Comparison of ENCODE assay signal across 21 cellular contexts in the genomic region with DNA sequence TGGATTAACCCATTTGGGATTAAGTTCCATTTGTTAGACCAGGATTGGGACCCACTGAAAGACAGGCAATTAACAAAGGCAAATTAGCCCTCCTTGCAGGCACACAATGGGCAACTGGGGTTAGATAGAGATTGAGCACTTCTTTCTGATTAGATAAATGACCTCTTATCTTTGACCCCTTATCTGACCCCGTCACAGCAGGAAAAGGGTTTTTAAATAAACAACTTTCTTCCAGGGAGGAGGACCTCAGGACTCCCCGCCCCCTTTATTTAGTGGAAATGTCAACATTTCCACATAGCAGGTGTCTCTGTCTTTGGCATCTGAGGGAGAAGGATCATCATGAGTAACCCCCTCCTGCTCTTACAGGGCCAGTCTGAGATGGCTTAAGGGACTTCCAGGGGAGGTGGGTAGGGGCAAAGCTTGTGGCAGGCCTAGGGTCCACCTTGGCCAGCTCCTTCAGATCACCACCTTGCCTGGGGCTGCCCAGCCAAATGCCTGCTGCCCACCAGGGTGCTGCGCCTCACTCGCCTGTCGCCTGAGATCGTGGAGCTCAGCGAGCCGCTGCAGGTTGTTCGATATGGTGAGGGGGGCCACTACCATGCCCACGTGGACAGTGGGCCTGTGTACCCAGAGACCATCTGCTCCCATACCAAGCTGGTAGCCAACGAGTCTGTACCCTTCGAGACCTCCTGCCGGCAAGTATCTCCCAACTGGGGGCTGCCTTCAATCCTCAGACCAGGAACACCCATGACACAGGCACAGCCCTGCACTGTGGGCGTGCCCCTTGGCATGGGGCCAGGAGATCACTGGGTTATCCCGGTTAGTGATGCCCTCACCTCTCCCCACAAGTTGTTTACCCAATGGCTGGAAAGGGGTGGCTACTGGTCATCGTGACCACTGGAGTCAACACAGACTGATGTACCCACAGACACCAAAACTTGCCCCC. TPM values are rescaled to one million over a fixed set of nuclear protein-coding genes. Genes with fewer than 3 reads are reported as not detected.
A peak's percentile ranks its signal among the peaks of the same experiment; 100 is the strongest.
DNase-seq lines count a peak whose midpoint lies in the region; ATAC-seq and TF ChIP-seq lines count a peak whose summit lies in the region.
"Had no signal": no experiment of that assay in that cellular context is flagged by ENCODE, and none has a peak within 500 bp of the region (broad histone marks: within the 10 kb centered on the region; RNA-seq: fewer than 3 reads in every experiment).

No MANE protein-coding gene starts in this region.

- H3K9me3 Mint-ChIP-seq in CD4-positive, alpha-beta T cell = no peaks in the 10 kb centered on the region
- H3K9me3 Mint-ChIP-seq: dendritic cell treated with granulocyte-macrophage colony-stimulating factor and Interleukin-4, amounts not matched to agents 40 ng/mL and 50 ng/mL, for 4 days; stimulated activated memory B cell treated with anti-CD40 and anti-IgM and Interleukin-4, amounts not matched to agents 10 μg/mL and 1 μg/mL and 100 μg/mL, for 72 hours had no signal

- H3K4me1 ChIP-seq in mesenchymal stem cell (ENCODE audit: control insufficient read depth, insufficient read depth, low read depth, low read length) (peaks cover 18% of the 10 kb centered on the region), prostate gland (replicated peaks) (peaks cover 13% of the 10 kb centered on the region)
- H3K4me1 ChIP-seq: breast epithelium had no signal

- no peak overlapping the region for H2BK120ac ChIP-seq in mesenchymal stem cell (ENCODE audit: low read depth, low read length)

- H3K4me1 Mint-ChIP-seq in CD4-positive, alpha-beta T cell (ENCODE audit: low read depth) = peaks cover 24% of the 10 kb centered on the region

- no peak overlapping the region for H2BK12ac ChIP-seq in mesenchymal stem cell (ENCODE audit: low read length in 2 of 2)

- H3K4me3 Mint-ChIP-seq in CD4-positive, alpha-beta T cell = peak overlapping the region; percentile 15
- H3K4me3 Mint-ChIP-seq: dendritic cell treated with granulocyte-macrophage colony-stimulating factor and Interleukin-4, amounts not matched to agents 40 ng/mL and 50 ng/mL, for 4 days; stimulated activated memory B cell treated with anti-CD40 and anti-IgM and Interleukin-4, amounts not matched to agents 10 μg/mL and 1 μg/mL and 100 μg/mL, for 72 hours had no signal

- H3K79me1 ChIP-seq in mesenchymal stem cell (replicated peaks; ENCODE audit: low read length, poor library complexity, severe bottlenecking) = peaks cover 6% of the 10 kb centered on the region

- no peak overlapping the region for H3K23ac ChIP-seq in mesenchymal stem cell (ENCODE audit: low read length in 2 of 2)

- H3K14ac ChIP-seq in mesenchymal stem cell (ENCODE audit: low read length in 2 of 2) = no peak overlapping the region

- H2AK5ac ChIP-seq in mesenchymal stem cell (ENCODE audit: low read length, severe bottlenecking) = no peak overlapping the region

- no peak overlapping the region for H2AFZ ChIP-seq in mesenchymal stem cell (ENCODE audit: low read depth, low read length)

- no peak overlapping the region for H3K4me2 ChIP-seq in mesenchymal stem cell (ENCODE audit: low read length, poor library complexity, severe bottlenecking)

- no peak overlapping the region for H2BK15ac ChIP-seq in mesenchymal stem cell (ENCODE audit: low read depth, poor library complexity, severe bottlenecking)

- DNase-seq in NCI-H2029 (lab: John Stamatoyannopoulos, UW) = peak; percentile 10
- no peak for DNase-seq in NCI-H2029 treated with DMSO at 0.1 percent for 48 hours (lab: John Stamatoyannopoulos, UW)
- DNase-seq in CD4-positive, alpha-beta T cell = no peak
- DNase-seq in NCI-H69 (lab: John Stamatoyannopoulos, UW) = peak; percentile 10
- DNase-seq in mesenchymal stem cell = no peak
- DNase-seq in NCI-H2227 treated with DMSO at 0.1 percent for 48 hours (lab: John Stamatoyannopoulos, UW) = no peak
- no peak for DNase-seq in prostate gland (ENCODE audit: low spot score)
- no peak for DNase-seq in activated naive CD4-positive, alpha-beta T cell treated with Interleukin-2 at 50 U/mL for 16 hours
- DNase-seq: activated CD8-positive, alpha-beta memory T cell treated with anti-CD3 and anti-CD28 coated beads, Interleukin-2, amount 50 U/mL, for 4 hours; activated effector memory CD4-positive, alpha-beta T cell treated with Interleukin-2 at 50 U/mL for 16 hours; C1 segment of cervical spinal cord; foreskin melanocyte; NCI-H1436; NCI-H524 treated with DMSO at 0.1 percent for 48 hours; retina had no signal

- no peak for TF ChIP-seq POLR2A in prostate gland (IDR thresholded peaks at IDR 0.05)

- H3K27me3 ChIP-seq in CD4-positive, alpha-beta T cell (ENCODE audit: control insufficient read depth, insufficient read depth, low read length) = no peaks in the 10 kb centered on the region
- no peaks in the 10 kb centered on the region for H3K27me3 ChIP-seq in mesenchymal stem cell (ENCODE audit: control insufficient read depth in 1 of 2, insufficient read depth in 1 of 2, low read length in 2 of 2)
- no peaks in the 10 kb centered on the region for H3K27me3 ChIP-seq in prostate gland (replicated peaks; ENCODE audit: insufficient read depth)
- H3K27me3 ChIP-seq: breast epithelium had no signal

- no peak overlapping the region for H3K18ac ChIP-seq in mesenchymal stem cell (ENCODE audit: low read depth in 1 of 2, low read length in 2 of 2)

- H3K4ac ChIP-seq in mesenchymal stem cell (ENCODE audit: low read depth in 1 of 2, low read length in 2 of 2) = no peak overlapping the region

- H3K36me3 ChIP-seq in mesenchymal stem cell (ENCODE audit: control insufficient read depth in 1 of 2, insufficient read depth in 2 of 2, low read depth in 1 of 2, low read length in 2 of 2) (peaks cover 4 to 10% of the 10 kb centered on the region in 2 experiments), prostate gland (no peaks in the 10 kb centered on the region)
- H3K36me3 ChIP-seq: breast epithelium, HAP-1 had no signal

- no peak overlapping the region for H3K9ac ChIP-seq in mesenchymal stem cell (ENCODE audit: low read length)

- H3K27me3 Mint-ChIP-seq in CD4-positive, alpha-beta T cell = no peaks in the 10 kb centered on the region
- H3K27me3 Mint-ChIP-seq: dendritic cell treated with granulocyte-macrophage colony-stimulating factor and Interleukin-4, amounts not matched to agents 40 ng/mL and 50 ng/mL, for 4 days; stimulated activated memory B cell treated with anti-CD40 and anti-IgM and Interleukin-4, amounts not matched to agents 10 μg/mL and 1 μg/mL and 100 μg/mL, for 72 hours had no signal

- TF ChIP-seq CTCF in CD4-positive, alpha-beta T cell (IDR thresholded peaks at IDR 0.05) = no peak
- TF ChIP-seq CTCF in prostate gland (IDR thresholded peaks at IDR 0.05) = no peak

- H3K27ac Mint-ChIP-seq in CD4-positive, alpha-beta T cell = no peak overlapping the region
- H3K27ac Mint-ChIP-seq: dendritic cell treated with granulocyte-macrophage colony-stimulating factor and Interleukin-4, amounts not matched to agents 40 ng/mL and 50 ng/mL, for 4 days; stimulated activated memory B cell treated with anti-CD40 and anti-IgM and Interleukin-4, amounts not matched to agents 10 μg/mL and 1 μg/mL and 100 μg/mL, for 72 hours had no signal

- H3K27ac ChIP-seq in CD4-positive, alpha-beta T cell (ENCODE audit: low read depth, low read length) = no peak overlapping the region
- no peak overlapping the region for H3K27ac ChIP-seq in mesenchymal stem cell (ENCODE audit: low read length, poor library complexity, severe bottlenecking)
- H3K27ac ChIP-seq in prostate gland = no peak overlapping the region
- H3K27ac ChIP-seq: epithelial cell of prostate had no signal

- intact Hi-C loops in CD4-positive, alpha-beta T cell (cut with DNase I, micrococcal nuclease) = loop anchor here in 1 of 2 experiments (5.0 kb wide), 2 partner anchors 702 to 1492 kb away; a partner anchor contains a TSS
- intact Hi-C loops in prostate gland (cut with DNase I) = loop anchor here (5.0 to 10.0 kb wide), 2 partner anchors 87 to 410 kb away; a partner anchor contains a TSS

- peaks cover 14% of the 10 kb centered on the region for H3K36me3 Mint-ChIP-seq in CD4-positive, alpha-beta T cell (ENCODE audit: low read depth)

- H2BK5ac ChIP-seq in mesenchymal stem cell (ENCODE audit: low read depth, low read length, poor library complexity, severe bottlenecking) = no peak overlapping the region

- no peaks in the 10 kb centered on the region for H3K9me3 ChIP-seq in CD4-positive, alpha-beta T cell (ENCODE audit: control insufficient read depth, low read length)
- H3K9me3 ChIP-seq in mesenchymal stem cell (ENCODE audit: control insufficient read depth, low read length) = no peaks in the 10 kb centered on the region
- H3K9me3 ChIP-seq in prostate gland = no peaks in the 10 kb centered on the region
- H3K9me3 ChIP-seq: breast epithelium, HAP-1 had no signal

- H4K91ac ChIP-seq in mesenchymal stem cell (ENCODE audit: low read length) = peak overlapping the region; percentile 2

- ATAC-seq in CD4-positive, alpha-beta T cell (ENCODE audit: poor library complexity) = no peak
- ATAC-seq: stimulated activated memory B cell treated with anti-CD40 and anti-IgM and Interleukin-4, amounts not matched to agents 10 μg/mL and 1 μg/mL and 100 μg/mL, for 72 hours had no signal

- H4K8ac ChIP-seq in mesenchymal stem cell (ENCODE audit: low read length) = no peak overlapping the region

- WGBS in mesenchymal stem cell = 96% methylated on average over 14 of the region's 16 CpGs
- 84% methylated on average over 16 of the region's 16 CpGs for WGBS in prostate gland

- CTCF ChIA-PET in CD4-positive, alpha-beta T cell (lab: Charles Lee) = interaction anchor here (5.2 kb wide), 1 partner anchor 16 kb away, joined by 100 read pairs; a partner anchor contains a TSS

- POLR2A ChIA-PET in CD4-positive, alpha-beta T cell (lab: Charles Lee) = interaction anchor here (8.0 kb wide), 1 partner anchor 17 kb away, joined by 331 read pairs; a partner anchor contains a TSS

- no peak overlapping the region for H3K4me3 ChIP-seq in mesenchymal stem cell (ENCODE audit: insufficient read depth in 1 of 2, low read depth in 1 of 2, low read length in 2 of 2)
- H3K4me3 ChIP-seq in prostate gland = no peak overlapping the region
- H3K4me3 ChIP-seq: breast epithelium, HAP-1 had no signal

RNA-seq across cellular contexts. Expression of a gene that starts 2.6 kb away (rescaled TPM):
- total RNA-seq in CD4-positive, alpha-beta T cell = 100 to 1,000 TPM; 132 to 134 TPM
- polyA plus RNA-seq in mesenchymal stem cell (2013, experiment 1 of 2) = 54.8 TPM
- polyA plus RNA-seq in mesenchymal stem cell (2013, experiment 2 of 2) = 51.7 TPM
- total RNA-seq in prostate gland = 100 to 1,000 TPM; 128 to 223 TPM

RNA-seq across cellular contexts. Expression of a gene that starts 13.8 kb away (rescaled TPM):
- total RNA-seq in CD4-positive, alpha-beta T cell = 10 to 100 TPM; 15.1 to 15.6 TPM
- polyA plus RNA-seq in mesenchymal stem cell (2013, experiment 1 of 2) = 35.4 TPM
- 34.8 TPM for polyA plus RNA-seq in mesenchymal stem cell (2013, experiment 2 of 2)
- 10 to 100 TPM; 50.2 to 60.3 TPM for total RNA-seq in prostate gland

RNA-seq across cellular contexts. Expression of a gene that starts 14.6 kb away (rescaled TPM):
- total RNA-seq in CD4-positive, alpha-beta T cell = 10 to 100 TPM; 45.9 to 47.0 TPM
- polyA plus RNA-seq in mesenchymal stem cell (2013, experiment 1 of 2) = 19.1 TPM
- polyA plus RNA-seq in mesenchymal stem cell (2013, experiment 2 of 2) = 19.3 TPM
- total RNA-seq in prostate gland = 100 to 1,000 TPM in 1 of 2 donors, 10 to 100 TPM in 1; 56.0 to 101 TPM
- total RNA-seq: SK-MEL-5 had no signal

RNA-seq across cellular contexts. Expression of a gene that starts 17.3 kb away (rescaled TPM):
- total RNA-seq in CD4-positive, alpha-beta T cell = 10 to 100 TPM; 52.7 to 53.2 TPM
- 113 TPM for polyA plus RNA-seq in mesenchymal stem cell (2013, experiment 1 of 2)
- 116 TPM for polyA plus RNA-seq in mesenchymal stem cell (2013, experiment 2 of 2)
- 100 to 1,000 TPM; 168 to 183 TPM for total RNA-seq in prostate gland

RNA-seq across cellular contexts. Expression of a gene that starts 24.6 kb away (rescaled TPM):
- 100 to 1,000 TPM; 133 to 135 TPM for total RNA-seq in CD4-positive, alpha-beta T cell
- polyA plus RNA-seq in mesenchymal stem cell (2013, experiment 1 of 2) = 136 TPM
- polyA plus RNA-seq in mesenchymal stem cell (2013, experiment 2 of 2) = 134 TPM
- 100 to 1,000 TPM; 110 to 186 TPM for total RNA-seq in prostate gland

Comparison
In these comparisons a context has a peak if more than half of its experiments do, and no peak if none do; other contexts are left out.
1. DNase-seq: peak in NCI-H2029 (single experiment) and NCI-H69 (single experiment); none in NCI-H2029 treated with DMSO at 0.1 percent for 48 hours (single experiment), CD4-positive, alpha-beta T cell (0 of 10), mesenchymal stem cell (single experiment), NCI-H2227 treated with DMSO at 0.1 percent for 48 hours (single experiment), prostate gland (single experiment) and activated naive CD4-positive, alpha-beta T cell treated with Interleukin-2 at 50 U/mL for 16 hours (single experiment).